20 cellular contexts compared by ENCODE assay signal in genomic region chr6:37230104-37230503, GRCh38.
"Had no signal": no experiment of that assay in that cellular context is flagged by ENCODE, and none has a peak within 500 bp of the region (broad histone marks: within the 10 kb centered on the region; RNA-seq: fewer than 3 reads in every experiment).

No MANE protein-coding gene starts in this region.

- H3K4me3 ChIP-seq: coronary artery, left ventricle myocardium inferior, lower lobe of right lung, ovary, smooth muscle cell, thyroid gland had no signal

- H3K4me3 Mint-ChIP-seq: endodermal cell, memory B cell, nephron progenitor cell, type B pancreatic cell had no signal

- H3K36me3 Mint-ChIP-seq: memory B cell, type B pancreatic cell had no signal

- ATAC-seq: foreskin keratinocyte, left cardiac atrium, lower lobe of right lung, right cardiac atrium had no signal

- H3K9me3 Mint-ChIP-seq: endodermal cell, memory B cell, type B pancreatic cell had no signal

- H3K9me3 ChIP-seq: left ventricle myocardium inferior, lower lobe of right lung, neutrophil, ovary, thyroid gland had no signal

- H3K4me1 Mint-ChIP-seq: memory B cell had no signal

- H3K27me3 Mint-ChIP-seq: type B pancreatic cell had no signal

- H3K27ac Mint-ChIP-seq: endodermal cell, memory B cell, nephron progenitor cell, type B pancreatic cell had no signal

- DNase-seq: effector CD4-positive, alpha-beta T cell; endodermal cell; erythroblast; foreskin keratinocyte; kidney; left cardiac atrium; left ventricle myocardium inferior; lower lobe of right lung; midbrain; nephron progenitor cell; ovary; right cardiac atrium; stimulated activated CD4-positive, alpha-beta T cell treated with anti-CD3 and anti-CD28 coated beads, Interleukin-2, amount 100 ng/mL, for 48 hours; stimulated activated naive CD4-positive, alpha-beta T cell treated with Interleukin-2 at 50 U/mL for 16 hours; thyroid gland had no signal

- H3K27me3 ChIP-seq: foreskin keratinocyte, neutrophil, ovary, thyroid gland had no signal

- H3K36me3 ChIP-seq: left ventricle myocardium inferior, lower lobe of right lung, neutrophil, ovary, thyroid gland had no signal

- H3K27ac ChIP-seq: coronary artery, foreskin keratinocyte, left ventricle myocardium inferior, lower lobe of right lung, neutrophil, ovary, thyroid gland had no signal
